ENCODE assay signal across 1 cellular context in the genomic region with DNA sequence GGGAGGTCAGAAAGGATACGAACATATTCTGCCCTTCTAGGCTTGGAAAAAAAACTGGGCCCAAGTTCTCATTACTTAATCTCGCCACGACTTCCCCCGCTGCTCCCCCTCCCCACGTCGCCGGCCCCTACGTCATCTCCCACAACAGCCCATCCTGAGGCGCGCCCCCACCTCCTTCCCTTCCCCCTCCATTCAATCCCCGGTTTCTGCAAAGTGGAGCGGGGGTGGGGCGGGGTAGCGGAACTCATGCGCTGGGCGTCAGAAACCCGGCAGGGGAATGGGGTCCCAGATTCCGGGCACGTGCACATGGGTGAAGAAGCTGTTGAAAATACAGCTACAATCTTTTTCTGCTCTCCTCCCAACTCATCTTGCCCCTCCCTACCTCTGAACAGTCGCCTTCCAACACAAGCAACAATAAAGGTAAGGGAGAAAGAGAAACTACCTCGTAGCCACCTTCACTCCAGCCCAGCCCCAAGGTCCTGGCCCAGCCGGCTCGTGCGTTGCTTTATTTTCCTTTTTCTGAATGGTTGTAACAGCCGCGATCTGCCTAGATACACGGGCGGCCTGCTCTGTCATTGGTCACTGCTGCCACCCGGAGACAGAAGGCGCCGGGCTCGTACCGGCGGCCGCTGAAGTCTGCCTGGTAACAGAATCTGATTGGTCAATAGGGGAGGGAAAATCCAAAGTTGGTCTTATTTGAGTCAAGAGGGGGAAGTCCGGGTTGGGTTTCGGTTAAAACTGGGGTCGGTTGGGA.
TF ChIP-seq lines count a peak whose summit lies in the region.

Gene RFX5, minus strand, starts transcription at position 484 of the 754 bp plus-strand sequence. CDS start 932 bp downstream, outside the sequence.

TF ChIP-seq in K562, 482 proteins besides CTCF, POLR2A, EP300 and RAD21 (continued from another document and continues in another):
- TF ChIP-seq ZHX1 (conservative IDR thresholded peaks at IDR 0.05; ENCODE audit: low read length): no peak
- TF ChIP-seq, protein P1, sequence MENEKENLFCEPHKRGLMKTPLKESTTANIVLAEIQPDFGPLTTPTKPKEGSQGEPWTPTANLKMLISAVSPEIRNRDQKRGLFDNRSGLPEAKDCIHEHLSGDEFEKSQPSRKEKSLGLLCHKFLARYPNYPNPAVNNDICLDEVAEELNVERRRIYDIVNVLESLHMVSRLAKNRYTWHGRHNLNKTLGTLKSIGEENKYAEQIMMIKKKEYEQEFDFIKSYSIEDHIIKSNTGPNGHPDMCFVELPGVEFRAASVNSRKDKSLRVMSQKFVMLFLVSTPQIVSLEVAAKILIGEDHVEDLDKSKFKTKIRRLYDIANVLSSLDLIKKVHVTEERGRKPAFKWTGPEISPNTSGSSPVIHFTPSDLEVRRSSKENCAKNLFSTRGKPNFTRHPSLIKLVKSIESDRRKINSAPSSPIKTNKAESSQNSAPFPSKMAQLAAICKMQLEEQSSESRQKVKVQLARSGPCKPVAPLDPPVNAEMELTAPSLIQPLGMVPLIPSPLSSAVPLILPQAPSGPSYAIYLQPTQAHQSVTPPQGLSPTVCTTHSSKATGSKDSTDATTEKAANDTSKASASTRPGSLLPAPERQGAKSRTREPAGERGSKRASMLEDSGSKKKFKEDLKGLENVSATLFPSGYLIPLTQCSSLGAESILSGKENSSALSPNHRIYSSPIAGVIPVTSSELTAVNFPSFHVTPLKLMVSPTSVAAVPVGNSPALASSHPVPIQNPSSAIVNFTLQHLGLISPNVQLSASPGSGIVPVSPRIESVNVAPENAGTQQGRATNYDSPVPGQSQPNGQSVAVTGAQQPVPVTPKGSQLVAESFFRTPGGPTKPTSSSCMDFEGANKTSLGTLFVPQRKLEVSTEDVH (IDR thresholded peaks at IDR 0.05; ENCODE audit: low read depth, partially characterized antibody): peak; percentile 39
- TF ChIP-seq, protein P2, sequence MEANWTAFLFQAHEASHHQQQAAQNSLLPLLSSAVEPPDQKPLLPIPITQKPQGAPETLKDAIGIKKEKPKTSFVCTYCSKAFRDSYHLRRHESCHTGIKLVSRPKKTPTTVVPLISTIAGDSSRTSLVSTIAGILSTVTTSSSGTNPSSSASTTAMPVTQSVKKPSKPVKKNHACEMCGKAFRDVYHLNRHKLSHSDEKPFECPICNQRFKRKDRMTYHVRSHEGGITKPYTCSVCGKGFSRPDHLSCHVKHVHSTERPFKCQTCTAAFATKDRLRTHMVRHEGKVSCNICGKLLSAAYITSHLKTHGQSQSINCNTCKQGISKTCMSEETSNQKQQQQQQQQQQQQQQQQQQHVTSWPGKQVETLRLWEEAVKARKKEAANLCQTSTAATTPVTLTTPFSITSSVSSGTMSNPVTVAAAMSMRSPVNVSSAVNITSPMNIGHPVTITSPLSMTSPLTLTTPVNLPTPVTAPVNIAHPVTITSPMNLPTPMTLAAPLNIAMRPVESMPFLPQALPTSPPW (CRISPR knock-in tag; IDR thresholded peaks at IDR 0.05): peak; percentile 98
- TF ChIP-seq, protein P3, sequence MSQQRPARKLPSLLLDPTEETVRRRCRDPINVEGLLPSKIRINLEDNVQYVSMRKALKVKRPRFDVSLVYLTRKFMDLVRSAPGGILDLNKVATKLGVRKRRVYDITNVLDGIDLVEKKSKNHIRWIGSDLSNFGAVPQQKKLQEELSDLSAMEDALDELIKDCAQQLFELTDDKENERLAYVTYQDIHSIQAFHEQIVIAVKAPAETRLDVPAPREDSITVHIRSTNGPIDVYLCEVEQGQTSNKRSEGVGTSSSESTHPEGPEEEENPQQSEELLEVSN (IDR thresholded peaks at IDR 0.05; ENCODE audit: borderline replicate concordance in 1 of 2, extremely low read depth in 1 of 2, insufficient read depth in 1 of 2, insufficient read length in 1 of 2, low read depth in 1 of 2, low read length in 1 of 2, poor library complexity in 1 of 2, severe bottlenecking in 1 of 2): peak in 1 of 2 experiments; percentile 83
- TF ChIP-seq BRD4 (IDR thresholded peaks at IDR 0.05): peak; percentile 41; the same call in 1 of the 2 replicates
- peak; percentile 80 for TF ChIP-seq DPF2 (IDR thresholded peaks at IDR 0.05)
- peak in 1 of 2 experiments; percentile 59; a peak in 1 of 4 replicates for TF ChIP-seq NONO (IDR thresholded peaks at IDR 0.05; ENCODE audit: low read depth in 2 of 2, low read length in 1 of 2)
- peak; percentile 56; the same call in 1 of the 2 replicates for TF ChIP-seq RNF2 (IDR thresholded peaks at IDR 0.05)
- TF ChIP-seq ZNF444 (CRISPR knock-in tag; IDR thresholded peaks at IDR 0.05): no peak
- TF ChIP-seq PHF20 (IDR thresholded peaks at IDR 0.05; ENCODE audit: partially characterized antibody): peak; percentile 83
- peak; percentile 34; the same call in 1 of the 2 replicates for TF ChIP-seq MTA2 (IDR thresholded peaks at IDR 0.05; ENCODE audit: low read depth)
- peak; percentile 51; the same call in 1 of the 2 replicates for TF ChIP-seq ZBTB12 (CRISPR knock-in tag; IDR thresholded peaks at IDR 0.05)
- no peak for TF ChIP-seq POLR3G (IDR thresholded peaks at IDR 0.05; ENCODE audit: extremely low read depth, insufficient read length, insufficient replicate concordance)
- TF ChIP-seq CREB5 (CRISPR knock-in tag; IDR thresholded peaks at IDR 0.05): no peak
- TF ChIP-seq CSDE1 (IDR thresholded peaks at IDR 0.05): no peak
- no peak for TF ChIP-seq ZNF324 (CRISPR knock-in tag; IDR thresholded peaks at IDR 0.05)
- no peak for TF ChIP-seq CBX5 (IDR thresholded peaks at IDR 0.05; ENCODE audit: borderline replicate concordance, low read depth)
- TF ChIP-seq ARID1B (IDR thresholded peaks at IDR 0.05): peak; percentile 61
- TF ChIP-seq PML (IDR thresholded peaks at IDR 0.05; ENCODE audit: low read length): peak; percentile 48; the same call in 1 of the 2 replicates
- TF ChIP-seq BRCA1 (IDR thresholded peaks at IDR 0.05): no peak
- no peak for TF ChIP-seq BRCA1 (CRISPR knock-in tag; IDR thresholded peaks at IDR 0.05)
- TF ChIP-seq CREB1 (IDR thresholded peaks at IDR 0.05): peak; percentile 90
- peak; percentile 76 for TF ChIP-seq CREB1 (CRISPR knock-in tag; IDR thresholded peaks at IDR 0.05)
- TF ChIP-seq NCOA4 (IDR thresholded peaks at IDR 0.05; ENCODE audit: partially characterized antibody): no peak
- no peak for TF ChIP-seq TARDBP (IDR thresholded peaks at IDR 0.05)
- TF ChIP-seq NFYB (IDR thresholded peaks at IDR 0.05; ENCODE audit: extremely low read depth, insufficient read length): peak; percentile 88
- TF ChIP-seq SAP30 (IDR thresholded peaks at IDR 0.05; ENCODE audit: borderline replicate concordance, insufficient read depth, low read depth, low read length, poor library complexity, severe bottlenecking): no peak
- peak; percentile 61 to 85 for TF ChIP-seq FOXK2 (conservative IDR thresholded peaks at IDR 0.05 in 1 of 2, IDR thresholded peaks at IDR 0.05 in 1 of 2; ENCODE audit: low read depth in 2 of 2)
- TF ChIP-seq HDAC3 (IDR thresholded peaks at IDR 0.05; ENCODE audit: borderline replicate concordance, partially characterized antibody): peak; percentile 43
- peak; percentile 55 for TF ChIP-seq NCOR1 (IDR thresholded peaks at IDR 0.05)
- no peak for TF ChIP-seq IFI16 (CRISPR knock-in tag; IDR thresholded peaks at IDR 0.05)
- peak; percentile 24; the same call in 1 of the 2 replicates for TF ChIP-seq JUND (IDR thresholded peaks at IDR 0.05; ENCODE audit: borderline replicate concordance, low read depth, low read length)
- peak; percentile 24; the same call in 1 of the 3 replicates for TF ChIP-seq JUND (tag; IDR thresholded peaks at IDR 0.05; ENCODE audit: borderline replicate concordance, low read depth, low read length)
- TF ChIP-seq, protein P4, sequence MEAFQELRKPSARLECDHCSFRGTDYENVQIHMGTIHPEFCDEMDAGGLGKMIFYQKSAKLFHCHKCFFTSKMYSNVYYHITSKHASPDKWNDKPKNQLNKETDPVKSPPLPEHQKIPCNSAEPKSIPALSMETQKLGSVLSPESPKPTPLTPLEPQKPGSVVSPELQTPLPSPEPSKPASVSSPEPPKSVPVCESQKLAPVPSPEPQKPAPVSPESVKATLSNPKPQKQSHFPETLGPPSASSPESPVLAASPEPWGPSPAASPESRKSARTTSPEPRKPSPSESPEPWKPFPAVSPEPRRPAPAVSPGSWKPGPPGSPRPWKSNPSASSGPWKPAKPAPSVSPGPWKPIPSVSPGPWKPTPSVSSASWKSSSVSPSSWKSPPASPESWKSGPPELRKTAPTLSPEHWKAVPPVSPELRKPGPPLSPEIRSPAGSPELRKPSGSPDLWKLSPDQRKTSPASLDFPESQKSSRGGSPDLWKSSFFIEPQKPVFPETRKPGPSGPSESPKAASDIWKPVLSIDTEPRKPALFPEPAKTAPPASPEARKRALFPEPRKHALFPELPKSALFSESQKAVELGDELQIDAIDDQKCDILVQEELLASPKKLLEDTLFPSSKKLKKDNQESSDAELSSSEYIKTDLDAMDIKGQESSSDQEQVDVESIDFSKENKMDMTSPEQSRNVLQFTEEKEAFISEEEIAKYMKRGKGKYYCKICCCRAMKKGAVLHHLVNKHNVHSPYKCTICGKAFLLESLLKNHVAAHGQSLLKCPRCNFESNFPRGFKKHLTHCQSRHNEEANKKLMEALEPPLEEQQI (IDR thresholded peaks at IDR 0.05): 0 out of 2 replicates have a peak, but pooled peaks have one; percentile 13
- TF ChIP-seq MTA3 (IDR thresholded peaks at IDR 0.05; ENCODE audit: borderline replicate concordance): peak; percentile 35; the same call in 1 of the 2 replicates
- peak; percentile 39; the same call in 1 of the 2 replicates for TF ChIP-seq BCOR (IDR thresholded peaks at IDR 0.05)
- TF ChIP-seq RBM15 (IDR thresholded peaks at IDR 0.05; ENCODE audit: insufficient read depth, low read length): no peak
- no peak for TF ChIP-seq KLF10 (CRISPR knock-in tag; IDR thresholded peaks at IDR 0.05)
- TF ChIP-seq NEUROD1 (IDR thresholded peaks at IDR 0.05; ENCODE audit: borderline replicate concordance, low read depth, low read length, partially characterized antibody): peak; percentile 19
- TF ChIP-seq ZEB2 (IDR thresholded peaks at IDR 0.05): no peak
- peak; percentile 71; the same call in 1 of the 2 replicates for TF ChIP-seq TFAP4 (CRISPR knock-in tag; IDR thresholded peaks at IDR 0.05; ENCODE audit: borderline replicate concordance)
- TF ChIP-seq MYNN (IDR thresholded peaks at IDR 0.05): no peak
- TF ChIP-seq MYNN (CRISPR knock-in tag; IDR thresholded peaks at IDR 0.05): no peak
- TF ChIP-seq ARID2 (IDR thresholded peaks at IDR 0.05): no peak
